7 cellular contexts compared by ENCODE assay signal in genomic region chr10:45920876-45921275, GRCh38. TPM values are rescaled to one million over a fixed set of nuclear protein-coding genes. Genes with fewer than 3 reads are reported as not detected.
DNase-seq lines count a peak whose midpoint lies in the region; ATAC-seq and TF ChIP-seq lines count a peak whose summit lies in the region.
"Not testable (repeated sequence)": the region's sequence is repeated elsewhere in the genome, so short reads cannot be mapped to it uniquely, and the experiment has no call there.

No MANE protein-coding gene starts in this region.

- TF ChIP-seq EP300 in SK-N-SH (IDR thresholded peaks at IDR 0.05; ENCODE audit: borderline replicate concordance in 1 of 2, low read depth in 1 of 2, low read length in 1 of 2) = not testable (repeated sequence)

- ATAC-seq in left colon = peak; percentile 46

- 97% methylated on average over 3 of the region's 3 CpGs for WGBS in SK-N-SH (ENCODE audit: low lambda C conversion rate)

- H3K9me2 ChIP-seq in SK-N-SH = not testable (repeated sequence)

- H3K4me1 ChIP-seq in SK-N-SH (ENCODE audit: control insufficient read depth in 1 of 2, insufficient read depth in 2 of 2, low read depth in 1 of 2, low read length in 1 of 2); osteoblast (ENCODE audit: insufficient read depth, low read length): not testable (repeated sequence)

- H4K20me1 ChIP-seq in SK-N-SH (ENCODE audit: insufficient read depth); osteoblast (ENCODE audit: insufficient read depth, low read length): not testable (repeated sequence)

- not testable (repeated sequence) for H3K27ac ChIP-seq in C4-2B; SK-N-SH (ENCODE audit: low read depth in 2 of 2, low read length in 1 of 2); osteoblast (ENCODE audit: low read depth, low read length)

- not testable (repeated sequence) for H3F3A ChIP-seq in SK-N-SH (replicated peaks; ENCODE audit: insufficient read depth)

- not testable (repeated sequence) for H2AFZ ChIP-seq in SK-N-SH (ENCODE audit: low read depth); osteoblast (ENCODE audit: low read length)

- peak; percentile 69 for TF ChIP-seq CTCF in C4-2B (conservative IDR thresholded peaks at IDR 0.05)
- peak; percentile 33 for TF ChIP-seq CTCF in LNCaP clone FGC (IDR thresholded peaks at IDR 0.05; ENCODE audit: control insufficient read depth, extremely low read depth, insufficient read depth)
- TF ChIP-seq CTCF in SK-N-SH (IDR thresholded peaks at IDR 0.05) = peak; percentile 26; the same call in 1 of the 2 replicates
- TF ChIP-seq CTCF in choroid plexus epithelial cell (conservative IDR thresholded peaks at IDR 0.05; ENCODE audit: low read depth, low read length) = peak; percentile 27
- TF ChIP-seq CTCF in fibroblast of the aortic adventitia (IDR thresholded peaks at IDR 0.05; ENCODE audit: insufficient read depth, low read length) = peak; percentile 4
- peak; percentile 13 for TF ChIP-seq CTCF in osteoblast (IDR thresholded peaks at IDR 0.05; ENCODE audit: extremely low read depth, low read depth, low read length)

- POLR2A ChIA-PET in SK-N-SH (lab: Yijun Ruan, JAX) = not testable (repeated sequence)

- not testable (repeated sequence) for H3K79me2 ChIP-seq in SK-N-SH (ENCODE audit: insufficient read depth); osteoblast (ENCODE audit: insufficient read depth, low read length)

- intact Hi-C loops in left colon (cut with DNase I, micrococcal nuclease) = not testable (repeated sequence)

- CTCF ChIA-PET in SK-N-SH (lab: Yijun Ruan, JAX) = not testable (repeated sequence)

- TF ChIP-seq RAD21 in SK-N-SH (IDR thresholded peaks at IDR 0.05; ENCODE audit: low read length) = not testable (repeated sequence)

- not testable (repeated sequence) for H3K4me3 ChIP-seq in LNCaP clone FGC (ENCODE audit: low read depth, low read length); SK-N-SH (ENCODE audit: low read depth in 2 of 2, low read length in 1 of 2); choroid plexus epithelial cell (ENCODE audit: low read depth, low read length); fibroblast of the aortic adventitia (ENCODE audit: low read depth, low read length); osteoblast (ENCODE audit: insufficient read depth, low read length)

- not testable (repeated sequence) for H3K27me3 ChIP-seq in SK-N-SH (ENCODE audit: insufficient read depth); osteoblast (ENCODE audit: insufficient read depth, low read length)

- not testable (repeated sequence) for DNase-seq in LNCaP clone FGC (ENCODE audit: low read depth); SK-N-SH; left colon; osteoblast (ENCODE audit: insufficient read length, low spot score, missing footprints)
- DNase-seq in choroid plexus epithelial cell (ENCODE audit: low read depth) (peak; percentile 2), fibroblast of the aortic adventitia (ENCODE audit: low read depth) (peak; percentile 2)

- not testable (repeated sequence) for H3K9ac ChIP-seq in SK-N-SH

- not testable (repeated sequence) for H3K9me3 ChIP-seq in SK-N-SH; osteoblast (ENCODE audit: low read depth, low read length)

- H3K4me2 ChIP-seq in SK-N-SH; osteoblast (ENCODE audit: insufficient read depth, low read length): not testable (repeated sequence)

- not testable (repeated sequence) for H3K36me3 ChIP-seq in SK-N-SH (replicated peaks in 1 of 2; ENCODE audit: control insufficient read depth in 1 of 2, insufficient read depth in 2 of 2, low read length in 1 of 2); osteoblast (ENCODE audit: insufficient read depth, low read length)

RNA-seq across cellular contexts. Expression of gene TIMM23, which starts 51.4 kb away (rescaled TPM):
- polyA plus RNA-seq in SK-N-SH (2012; rRNA removed) = 87.0 and 96.4 TPM in 2 replicates
- 111 and 139 TPM in 2 replicates for polyA plus RNA-seq in SK-N-SH (2012; cell fraction: cytosol; rRNA removed)
- polyA plus RNA-seq in SK-N-SH (2012; cell fraction: nucleus; rRNA removed) = 25.1 and 42.9 TPM in 2 replicates
- 54.1 and 77.6 TPM in 2 replicates for total RNA-seq in fibroblast of the aortic adventitia (ENCODE audit: low replicate concordance)
- 10 to 100 TPM; 37.4 to 50.3 TPM for total RNA-seq in left colon
- 60.4 and 62.6 TPM in 2 replicates for total RNA-seq in osteoblast

Comparison
In these comparisons a context has a peak if more than half of its experiments do, and no peak if none do; other contexts are left out.
1. CTCF ChIP-seq: peak in every context shown above with its lines; median percentile 69 in C4-2B; 33 in LNCaP clone FGC; 27 in choroid plexus epithelial cell; 26 in SK-N-SH; 13 in osteoblast; 4 in fibroblast of the aortic adventitia.